In the genomic region with DNA sequence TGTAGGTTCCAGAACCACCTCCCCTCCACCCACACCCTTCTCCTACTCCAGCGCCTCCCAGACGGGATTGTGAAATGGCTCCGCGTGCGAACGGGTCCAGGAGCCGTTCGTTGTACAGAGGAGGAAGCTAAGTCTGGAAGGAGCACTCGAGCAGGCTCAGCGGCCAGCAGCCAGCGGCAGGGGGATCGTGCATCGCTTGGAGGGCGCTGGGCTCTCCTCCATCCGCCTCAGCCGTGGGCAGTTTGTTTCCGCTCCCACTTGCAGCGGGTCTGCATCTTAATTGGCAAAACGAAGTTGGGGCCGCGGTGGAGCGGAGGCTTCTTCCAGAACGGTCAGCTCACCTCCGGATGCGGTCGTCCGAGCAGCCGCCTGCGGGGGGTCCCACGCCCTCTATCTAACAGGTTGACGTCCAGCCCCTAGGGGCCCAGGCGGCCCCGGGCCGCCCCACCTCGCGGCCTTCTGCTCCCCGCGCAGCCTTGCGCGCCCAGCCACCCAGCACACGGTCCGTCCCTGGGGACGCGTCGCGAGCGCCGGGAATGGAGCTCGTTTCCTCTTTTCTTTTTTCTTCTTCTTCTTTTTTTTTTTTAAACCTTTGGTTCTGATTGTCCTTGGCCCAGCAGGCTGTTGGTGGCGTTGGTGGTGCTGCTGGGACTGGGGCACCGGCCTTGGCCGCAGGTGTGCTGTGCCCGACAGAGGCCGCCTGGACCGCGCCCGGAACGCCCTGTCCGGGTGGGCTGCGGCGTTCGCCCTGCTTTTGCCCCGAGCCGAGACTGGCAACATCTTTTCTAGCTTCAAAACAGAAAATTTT, we compare ENCODE assay signal across 1 cellular context.
TF ChIP-seq lines count a peak whose summit lies in the region.

No MANE protein-coding gene starts in this region.

TF ChIP-seq in HepG2, 621 proteins besides CTCF, POLR2A, EP300 and RAD21 (continued from another document):
- no peak for TF ChIP-seq KDM6A (CRISPR knock-in tag; IDR thresholded peaks at IDR 0.05; ENCODE audit: low read depth)
- TF ChIP-seq ZIK1 (CRISPR knock-in tag; IDR thresholded peaks at IDR 0.05; ENCODE audit: borderline replicate concordance, low read depth): no peak
- TF ChIP-seq ZNF780A (CRISPR knock-in tag; IDR thresholded peaks at IDR 0.05): no peak
- no peak for TF ChIP-seq ZNF781 (CRISPR knock-in tag; IDR thresholded peaks at IDR 0.05; ENCODE audit: borderline replicate concordance, not compliant biosample characterization)
- no peak for TF ChIP-seq SATB2 (CRISPR knock-in tag; IDR thresholded peaks at IDR 0.05)
- no peak for TF ChIP-seq ELF4 (CRISPR knock-in tag; IDR thresholded peaks at IDR 0.05; ENCODE audit: borderline replicate concordance)
- TF ChIP-seq ZNF878 (CRISPR knock-in tag; IDR thresholded peaks at IDR 0.05): no peak
- no peak for TF ChIP-seq RXRB (CRISPR knock-in tag; IDR thresholded peaks at IDR 0.05; ENCODE audit: borderline replicate concordance)
TF ChIP-seq in HepG2: peak in this region for 0.
